ENCODE assay signal across 8 cellular contexts in the genomic region with DNA sequence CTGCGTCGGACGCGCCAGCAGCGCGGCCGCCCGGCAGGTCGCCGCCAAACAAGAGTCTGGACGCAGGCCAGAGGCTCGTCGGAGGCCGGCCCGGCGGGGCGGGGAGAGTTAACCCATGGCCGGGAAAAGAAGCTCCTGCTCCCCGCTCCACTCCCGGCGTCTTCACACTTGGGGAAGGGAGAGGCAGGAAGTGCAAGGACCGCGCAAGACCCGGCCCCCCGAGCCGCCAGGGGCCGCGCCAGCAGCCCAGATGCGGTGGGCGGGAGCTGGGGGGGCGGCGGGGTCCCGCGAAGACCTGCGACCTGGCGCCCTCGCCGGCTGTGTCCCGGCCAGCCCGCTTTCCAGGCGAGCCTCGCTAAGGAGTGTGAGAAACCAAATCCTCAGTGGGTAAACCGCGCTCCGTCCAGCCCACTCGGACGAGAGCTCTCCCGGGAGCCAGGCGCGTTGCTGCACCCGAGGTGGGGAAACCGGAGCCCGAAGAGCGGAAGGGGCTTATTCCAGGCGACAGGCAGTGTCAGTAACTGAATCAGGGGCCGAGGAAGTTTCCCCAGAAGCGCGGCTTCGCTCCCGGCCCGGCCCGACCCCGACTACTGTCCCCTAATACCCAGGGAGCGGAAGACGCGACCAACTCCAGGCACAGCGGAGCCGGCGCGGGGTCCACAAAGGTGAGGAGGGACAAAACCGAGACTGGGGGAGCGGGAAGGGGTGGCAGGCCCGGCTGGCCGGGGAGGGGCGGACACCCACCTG. TPM values are rescaled to one million over a fixed set of nuclear protein-coding genes. Genes with fewer than 3 reads are reported as not detected.
DNase-seq lines count a peak whose midpoint lies in the region; ATAC-seq and TF ChIP-seq lines count a peak whose summit lies in the region.

No MANE protein-coding gene starts in this region.

- H3K36me3 ChIP-seq in HCT116 (ENCODE audit: control insufficient read depth in 1 of 2, insufficient read depth in 2 of 2, low read length in 2 of 2) (no peaks in the 10 kb centered on the region), SU-DHL-6 (ENCODE audit: low read length) (no peaks in the 10 kb centered on the region), vagina (no peaks in the 10 kb centered on the region)

- H3K4me2 ChIP-seq in HCT116 (ENCODE audit: low read length) (peak overlapping the region; percentile 93), SU-DHL-6 (ENCODE audit: low read depth, low read length, poor library complexity, severe bottlenecking) (peak overlapping the region; percentile 82)

- H3K27ac ChIP-seq in HCT116 (ENCODE audit: low read depth, low read length) = peak overlapping the region; percentile 39; the same call in 1 of the 2 replicates
- no peak overlapping the region for H3K27ac ChIP-seq in SU-DHL-6 (ENCODE audit: low read depth, low read length)
- H3K27ac ChIP-seq in vagina = peak overlapping the region; percentile 79

- H2AFZ ChIP-seq in HCT116 (ENCODE audit: low read depth, low read length, poor library complexity, severe bottlenecking) (peak overlapping the region; percentile 35), SU-DHL-6 (ENCODE audit: low read depth, low read length, severe bottlenecking) (peak overlapping the region; percentile 92)

- intact Hi-C loops in HCT116 (cut with micrococcal nuclease) (no loop called here), vagina (cut with DNase I) (no loop called here)

- H3K79me2 ChIP-seq in HCT116 (ENCODE audit: insufficient read depth, low read length) = no peaks in the 10 kb centered on the region; the same call in 1 of the 2 replicates
- H3K79me2 ChIP-seq in SU-DHL-6 (ENCODE audit: insufficient read depth, low read length) = no peaks in the 10 kb centered on the region

- H3K27me3 ChIP-seq in HCT116 (ENCODE audit: insufficient read depth, low read length) (no peaks in the 10 kb centered on the region), SU-DHL-6 (ENCODE audit: low read length) (no peaks in the 10 kb centered on the region), mononuclear cell (ENCODE audit: insufficient read depth, low read length) (peaks cover 49% of the 10 kb centered on the region), vagina (no peaks in the 10 kb centered on the region)

- H3K9me2 ChIP-seq in HCT116 (ENCODE audit: insufficient read depth) (no peaks in the 10 kb centered on the region), SU-DHL-6 (replicated peaks; ENCODE audit: insufficient read depth, low read length) (no peaks in the 10 kb centered on the region)

- TF ChIP-seq RAD21 in HCT116 (IDR thresholded peaks at IDR 0.05; ENCODE audit: low read depth) = no peak

- H3K4me1 ChIP-seq in HCT116 (ENCODE audit: control insufficient read depth in 1 of 2, insufficient read depth in 2 of 2, low read length in 2 of 2) (peaks cover 14% of the 10 kb centered on the region in 2 experiments; a peak in 3 of 4 replicates), mononuclear cell (ENCODE audit: insufficient read depth, low read length) (peaks cover 16% of the 10 kb centered on the region), vagina (peaks cover 24% of the 10 kb centered on the region)

- DNase-seq in DMS114 treated with DMSO at 0.1 percent for 48 hours (lab: John Stamatoyannopoulos, UW; ENCODE audit: unreplicated experiment) = peak; percentile 31
- no peak for DNase-seq in HCT116 (ENCODE audit: low read depth, low spot score)
- DNase-seq in epidermal melanocyte (ENCODE audit: insufficient read length, low spot score) = peak; percentile 53
- DNase-seq in vagina (ENCODE audit: extremely low spot score in 2 of 2) = no peak
- DNase-seq in NCI-H345 treated with DMSO at 0.1 percent for 48 hours (lab: John Stamatoyannopoulos, UW; ENCODE audit: unreplicated experiment) = no peak

- RAD21 ChIA-PET in HCT116 (lab: Charles Lee; ENCODE audit: low non-redundant PET in 1 of 2, low total read pairs in 2 of 2, uncharacterized antibody in 2 of 2, unreplicated experiment in 2 of 2) = no interaction called here

- TF ChIP-seq POLR2A in HCT116 (IDR thresholded peaks at IDR 0.05; ENCODE audit: borderline replicate concordance, extremely low read depth, insufficient read depth, insufficient read length) (no peak), vagina (IDR thresholded peaks at IDR 0.05) (no peak)

- BruUV-seq in HCT116 (replicated peaks; lab: Mats Ljungman, UMichigan) = no TSS peak

- peak overlapping the region; percentile 65 for H3K9ac ChIP-seq in HCT116 (ENCODE audit: low read length)
- H3K9ac ChIP-seq in SU-DHL-6 (ENCODE audit: low read length) = peak overlapping the region; percentile 56

- TF ChIP-seq CTCF in HCT116 (IDR thresholded peaks at IDR 0.05 in 2 of 3, conservative IDR thresholded peaks at IDR 0.05 in 1 of 3; ENCODE audit: borderline replicate concordance in 1 of 3, insufficient read depth in 1 of 3, low read depth in 2 of 3, low read length in 2 of 3) = no peak
- TF ChIP-seq CTCF in SU-DHL-6 (IDR thresholded peaks at IDR 0.05; ENCODE audit: insufficient read depth, low read length, poor library complexity, severe bottlenecking) = no peak
- no peak for TF ChIP-seq CTCF in vagina (IDR thresholded peaks at IDR 0.05)

- CTCF ChIA-PET in HCT116 (lab: Charles Lee) = interaction anchor here (1.0 to 2.1 kb wide), 9 partner anchors 9 to 197 kb away, joined by 3 to 7 read pairs (median 4); no protein-coding TSS in a partner anchor

- H3K9me3 ChIP-seq in HCT116 (ENCODE audit: control insufficient read depth in 1 of 2, insufficient read depth in 1 of 2, low read depth in 1 of 2, low read length in 2 of 2) (no peaks in the 10 kb centered on the region), SU-DHL-6 (ENCODE audit: insufficient read depth, low read length) (no peaks in the 10 kb centered on the region), mononuclear cell (ENCODE audit: low read depth, low read length) (no peaks in the 10 kb centered on the region), vagina (no peaks in the 10 kb centered on the region)

- H4K20me1 ChIP-seq in HCT116 (ENCODE audit: insufficient read depth) (no peaks in the 10 kb centered on the region), SU-DHL-6 (ENCODE audit: low read depth, low read length) (no peaks in the 10 kb centered on the region)

- H3K4me3 ChIP-seq in HCT116 (replicated peaks in 1 of 2; ENCODE audit: low read depth in 1 of 2, low read length in 2 of 2) (peak overlapping the region; percentile 65 to 75), SU-DHL-6 (ENCODE audit: insufficient read depth, low read length, poor library complexity, severe bottlenecking) (peak overlapping the region; percentile 63), mononuclear cell (ENCODE audit: low read length) (peak overlapping the region; percentile 32), vagina (peak overlapping the region; percentile 65 to 85)

- POLR2A ChIA-PET in HCT116 (lab: Charles Lee) = interaction anchor here (1.2 kb wide), 1 partner anchor 22 kb away, joined by 4 read pairs; no protein-coding TSS in a partner anchor

- peak; percentile 31 for ATAC-seq in HCT116
- no peak for ATAC-seq in HG03521 (IDR thresholded peaks at IDR 0.05; ENCODE audit: unreplicated experiment)

- no peaks in the 10 kb centered on the region for H3F3A ChIP-seq in SU-DHL-6 (ENCODE audit: insufficient read depth)

TF ChIP-seq in HCT116, 20 proteins besides CTCF, POLR2A, EP300 and RAD21 (continues in another document):
- TF ChIP-seq, protein P1, sequence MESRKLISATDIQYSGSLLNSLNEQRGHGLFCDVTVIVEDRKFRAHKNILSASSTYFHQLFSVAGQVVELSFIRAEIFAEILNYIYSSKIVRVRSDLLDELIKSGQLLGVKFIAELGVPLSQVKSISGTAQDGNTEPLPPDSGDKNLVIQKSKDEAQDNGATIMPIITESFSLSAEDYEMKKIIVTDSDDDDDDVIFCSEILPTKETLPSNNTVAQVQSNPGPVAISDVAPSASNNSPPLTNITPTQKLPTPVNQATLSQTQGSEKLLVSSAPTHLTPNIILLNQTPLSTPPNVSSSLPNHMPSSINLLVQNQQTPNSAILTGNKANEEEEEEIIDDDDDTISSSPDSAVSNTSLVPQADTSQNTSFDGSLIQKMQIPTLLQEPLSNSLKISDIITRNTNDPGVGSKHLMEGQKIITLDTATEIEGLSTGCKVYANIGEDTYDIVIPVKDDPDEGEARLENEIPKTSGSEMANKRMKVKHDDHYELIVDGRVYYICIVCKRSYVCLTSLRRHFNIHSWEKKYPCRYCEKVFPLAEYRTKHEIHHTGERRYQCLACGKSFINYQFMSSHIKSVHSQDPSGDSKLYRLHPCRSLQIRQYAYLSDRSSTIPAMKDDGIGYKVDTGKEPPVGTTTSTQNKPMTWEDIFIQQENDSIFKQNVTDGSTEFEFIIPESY (IDR thresholded peaks at IDR 0.05; ENCODE audit: extremely low read depth, insufficient replicate concordance, low read length) = no peak
- no peak for TF ChIP-seq JUND (IDR thresholded peaks at IDR 0.05)
- TF ChIP-seq, protein P2, sequence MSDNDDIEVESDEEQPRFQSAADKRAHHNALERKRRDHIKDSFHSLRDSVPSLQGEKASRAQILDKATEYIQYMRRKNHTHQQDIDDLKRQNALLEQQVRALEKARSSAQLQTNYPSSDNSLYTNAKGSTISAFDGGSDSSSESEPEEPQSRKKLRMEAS (IDR thresholded peaks at IDR 0.05) = no peak
- TF ChIP-seq, protein P3, sequence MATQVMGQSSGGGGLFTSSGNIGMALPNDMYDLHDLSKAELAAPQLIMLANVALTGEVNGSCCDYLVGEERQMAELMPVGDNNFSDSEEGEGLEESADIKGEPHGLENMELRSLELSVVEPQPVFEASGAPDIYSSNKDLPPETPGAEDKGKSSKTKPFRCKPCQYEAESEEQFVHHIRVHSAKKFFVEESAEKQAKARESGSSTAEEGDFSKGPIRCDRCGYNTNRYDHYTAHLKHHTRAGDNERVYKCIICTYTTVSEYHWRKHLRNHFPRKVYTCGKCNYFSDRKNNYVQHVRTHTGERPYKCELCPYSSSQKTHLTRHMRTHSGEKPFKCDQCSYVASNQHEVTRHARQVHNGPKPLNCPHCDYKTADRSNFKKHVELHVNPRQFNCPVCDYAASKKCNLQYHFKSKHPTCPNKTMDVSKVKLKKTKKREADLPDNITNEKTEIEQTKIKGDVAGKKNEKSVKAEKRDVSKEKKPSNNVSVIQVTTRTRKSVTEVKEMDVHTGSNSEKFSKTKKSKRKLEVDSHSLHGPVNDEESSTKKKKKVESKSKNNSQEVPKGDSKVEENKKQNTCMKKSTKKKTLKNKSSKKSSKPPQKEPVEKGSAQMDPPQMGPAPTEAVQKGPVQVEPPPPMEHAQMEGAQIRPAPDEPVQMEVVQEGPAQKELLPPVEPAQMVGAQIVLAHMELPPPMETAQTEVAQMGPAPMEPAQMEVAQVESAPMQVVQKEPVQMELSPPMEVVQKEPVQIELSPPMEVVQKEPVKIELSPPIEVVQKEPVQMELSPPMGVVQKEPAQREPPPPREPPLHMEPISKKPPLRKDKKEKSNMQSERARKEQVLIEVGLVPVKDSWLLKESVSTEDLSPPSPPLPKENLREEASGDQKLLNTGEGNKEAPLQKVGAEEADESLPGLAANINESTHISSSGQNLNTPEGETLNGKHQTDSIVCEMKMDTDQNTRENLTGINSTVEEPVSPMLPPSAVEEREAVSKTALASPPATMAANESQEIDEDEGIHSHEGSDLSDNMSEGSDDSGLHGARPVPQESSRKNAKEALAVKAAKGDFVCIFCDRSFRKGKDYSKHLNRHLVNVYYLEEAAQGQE (IDR thresholded peaks at IDR 0.05; ENCODE audit: low read depth) = no peak

RNA-seq across cellular contexts. Expression of a gene that starts 0.7 kb away (rescaled TPM):
- total RNA-seq in HCT116 (2021; ENCODE audit: unreplicated experiment) = 12.0 TPM
- polyA plus RNA-seq in HCT116 (2012) = 6.3 and 7.7 TPM in 2 replicates
- total RNA-seq in mononuclear cell = not detected
- total RNA-seq in vagina = 2.5 TPM

Comparison
In these comparisons a context has a peak if more than half of its experiments do, and no peak if none do; other contexts are left out.
1. DNase-seq: peak in DMS114 treated with DMSO at 0.1 percent for 48 hours (single experiment) and epidermal melanocyte (single experiment); none in HCT116 (single experiment), vagina (0 of 2) and NCI-H345 treated with DMSO at 0.1 percent for 48 hours (single experiment).
2. Peak in every context shown above with its lines, with median percentiles within 50 percentile points of each other: H3K4me3 ChIP-seq.